Comparison of ENCODE assay signal across 8 cellular contexts in genomic region chr1:1779691-1780597, GRCh38. TPM values are rescaled to one million over a fixed set of nuclear protein-coding genes. Genes with fewer than 3 reads are reported as not detected.
DNase-seq lines count a peak whose midpoint lies in the region; ATAC-seq and TF ChIP-seq lines count a peak whose summit lies in the region.

No MANE protein-coding gene starts in this region.

- H3K27ac Mint-ChIP-seq in mesothelial cell of epicardium: peak overlapping the region; percentile 61

- peaks cover 3% of the 10 kb centered on the region for H3K36me3 Mint-ChIP-seq in mesothelial cell of epicardium

- H3K4me3 ChIP-seq in choroid plexus epithelial cell (ENCODE audit: low read depth, low read length): no peak overlapping the region

- TF ChIP-seq CTCF in choroid plexus epithelial cell (conservative IDR thresholded peaks at IDR 0.05; ENCODE audit: low read depth, low read length) (no peak), mesothelial cell of epicardium (IDR thresholded peaks at IDR 0.05; ENCODE audit: unreplicated experiment) (no peak)

- peak; percentile 20 for ATAC-seq in GM19023 (IDR thresholded peaks at IDR 0.05; ENCODE audit: unreplicated experiment)

- peak; percentile 67 for DNase-seq in AG20443 (ENCODE audit: low spot score)
- peak; percentile 22 for DNase-seq in HK-2 (ENCODE audit: unreplicated experiment)
- peak; percentile 77 for DNase-seq in UCSD-AML1 (lab: John Stamatoyannopoulos, UW; ENCODE audit: unreplicated experiment)
- DNase-seq in choroid plexus epithelial cell (ENCODE audit: low read depth): peak; percentile 72
- no peak for DNase-seq in mesothelial cell of epicardium (ENCODE audit: low spot score in 2 of 2, unreplicated experiment in 2 of 2)
- DNase-seq in stromal cell of bone marrow (ENCODE audit: low read depth): peak; percentile 32
- DNase-seq in epidermal melanocyte (ENCODE audit: insufficient read length, low spot score): no peak

- no peaks in the 10 kb centered on the region for H3K27me3 Mint-ChIP-seq in mesothelial cell of epicardium (ENCODE audit: low read depth)

- no peaks in the 10 kb centered on the region for H3K9me3 Mint-ChIP-seq in mesothelial cell of epicardium

- peaks cover 28% of the 10 kb centered on the region for H3K4me1 Mint-ChIP-seq in mesothelial cell of epicardium

- peak overlapping the region; percentile 67 for H3K4me3 Mint-ChIP-seq in mesothelial cell of epicardium

RNA-seq across cellular contexts. Expression of gene NADK, which starts 1.7 kb away (rescaled TPM):
- total RNA-seq in mesothelial cell of epicardium: 77.7 to 79.9 TPM (median 78.2 TPM) in 3 replicates

RNA-seq across cellular contexts. Expression of gene CDK11A, which starts 55.8 kb away (rescaled TPM):
- 47.9 to 54.2 TPM (median 52.8 TPM) in 3 replicates for total RNA-seq in mesothelial cell of epicardium

Comparison
In these comparisons a context has a peak if more than half of its experiments do, and no peak if none do; other contexts are left out.
1. DNase-seq: peak in AG20443 (single experiment), HK-2 (single experiment), UCSD-AML1 (single experiment), choroid plexus epithelial cell (single experiment) and stromal cell of bone marrow (single experiment); none in mesothelial cell of epicardium (0 of 2) and epidermal melanocyte (single experiment).